ENCODE assay signal across 17 cellular contexts in the genomic region with DNA sequence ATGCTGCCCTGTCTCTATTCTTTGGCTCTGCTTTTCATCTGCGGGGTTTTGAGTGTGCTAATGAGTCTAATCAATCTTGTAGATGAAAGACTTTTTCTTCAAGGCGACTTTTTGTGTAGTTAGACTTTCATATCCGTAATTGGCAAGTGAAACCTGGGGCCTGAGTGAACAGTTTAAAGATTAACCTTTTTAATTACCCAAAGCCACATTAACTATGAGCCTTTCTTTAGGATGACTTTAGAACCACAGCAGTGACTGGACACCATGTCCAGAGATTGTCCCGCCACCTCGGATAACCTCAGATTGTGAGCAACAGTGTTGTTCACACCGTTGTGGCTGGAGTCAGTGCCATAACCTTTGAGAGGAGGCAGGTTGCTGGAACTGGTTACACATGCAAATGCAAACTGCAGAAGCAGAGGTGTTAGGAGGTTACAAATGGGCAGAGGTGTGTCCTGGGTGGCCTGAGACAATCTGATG. TPM values are rescaled to one million over a fixed set of nuclear protein-coding genes. Genes with fewer than 3 reads are reported as not detected.
A peak's percentile ranks its signal among the peaks of the same experiment; 100 is the strongest.
DNase-seq lines count a peak whose midpoint lies in the region; ATAC-seq and TF ChIP-seq lines count a peak whose summit lies in the region.
"Had no signal": no experiment of that assay in that cellular context is flagged by ENCODE, and none has a peak within 500 bp of the region (broad histone marks: within the 10 kb centered on the region; RNA-seq: fewer than 3 reads in every experiment).

No MANE protein-coding gene starts in this region.

- no peak overlapping the region for H3K27ac Mint-ChIP-seq in endodermal cell
- H3K27ac Mint-ChIP-seq: GM23338 had no signal

- H3K36me3 ChIP-seq in MM.1S (replicated peaks; ENCODE audit: insufficient read depth, low read length) (no peaks in the 10 kb centered on the region), endodermal cell (ENCODE audit: control insufficient read depth, insufficient read depth, low read length) (no peaks in the 10 kb centered on the region)
- H3K36me3 ChIP-seq: SJCRH30 had no signal

- DNase-seq in MM.1S (peak; percentile 27), endodermal cell (peak; percentile 23), renal cortical epithelial cell (ENCODE audit: low read depth) (peak; percentile 91), GM03348 (ENCODE audit: low spot score) (no peak), foreskin keratinocyte (no peak), DMS 273 treated with DMSO at 0.1 percent for 48 hours (lab: John Stamatoyannopoulos, UW) (no peak)
- DNase-seq: C1 segment of cervical spinal cord, GDM1, NCI-H187 treated with DMSO at 0.1 percent for 48 hours, NCI-H526 treated with DMSO at 0.1 percent for 48 hours, PC-3, SJCRH30 had no signal

- H3K27me3 ChIP-seq in MM.1S (replicated peaks; ENCODE audit: insufficient read depth, low read length) (no peaks in the 10 kb centered on the region), endodermal cell (ENCODE audit: control insufficient read depth, insufficient read depth, low read length, poor library complexity, severe bottlenecking) (no peaks in the 10 kb centered on the region), foreskin keratinocyte (peaks cover 4% of the 10 kb centered on the region)
- H3K27me3 ChIP-seq: SJCRH30 had no signal

- 0 out of 2 replicates have a peak, but pooled peaks cover 7% of the 10 kb centered on the region for H3K4me1 ChIP-seq in MM.1S (ENCODE audit: low read length)
- peaks cover 22% of the 10 kb centered on the region for H3K4me1 ChIP-seq in endodermal cell (ENCODE audit: control insufficient read depth, insufficient read depth, low read length)
- no peaks in the 10 kb centered on the region for H3K4me1 ChIP-seq in foreskin keratinocyte
- H3K4me1 ChIP-seq: A549, SJCRH30 had no signal

- H3F3A ChIP-seq in MM.1S (ENCODE audit: insufficient read depth, low read length): no peaks in the 10 kb centered on the region

- H4K20me1 ChIP-seq in MM.1S (ENCODE audit: insufficient read depth, low read length): no peaks in the 10 kb centered on the region

- no peak overlapping the region for H3K27ac ChIP-seq in MM.1S (ENCODE audit: low read length)
- H3K27ac ChIP-seq in endodermal cell (ENCODE audit: low read depth, low read length): no peak overlapping the region
- no peak overlapping the region for H3K27ac ChIP-seq in foreskin keratinocyte
- H3K27ac ChIP-seq: A549, RWPE1, SJCRH30 had no signal

- no peaks in the 10 kb centered on the region for H3K36me3 Mint-ChIP-seq in endodermal cell (ENCODE audit: low read depth)

- TF ChIP-seq CTCF in MM.1S (IDR thresholded peaks at IDR 0.05; ENCODE audit: low read length) (no peak), endodermal cell (conservative IDR thresholded peaks at IDR 0.05) (no peak), foreskin keratinocyte (conservative IDR thresholded peaks at IDR 0.05) (no peak)

- H3K9me3 ChIP-seq in MM.1S (replicated peaks; ENCODE audit: insufficient read depth, low read length): no peaks in the 10 kb centered on the region
- H3K9me3 ChIP-seq in endodermal cell (ENCODE audit: control insufficient read depth, low read length): peaks cover 11% of the 10 kb centered on the region
- H3K9me3 ChIP-seq: A549, SJCRH30 had no signal

- H3K9me2 ChIP-seq in MM.1S (replicated peaks; ENCODE audit: insufficient read depth, low read length): no peaks in the 10 kb centered on the region

- 90 to 95% methylated on average over 4 to 6 of the region's 6 CpGs for WGBS in endodermal cell (ENCODE audit: insufficient coverage in 1 of 2, insufficient read length in 1 of 2), 2 experiments

- peaks cover 3% of the 10 kb centered on the region for H3K9me3 Mint-ChIP-seq in endodermal cell
- H3K9me3 Mint-ChIP-seq: GM23338 had no signal

- no peak overlapping the region for H2AFZ ChIP-seq in MM.1S (ENCODE audit: low read length)
- H2AFZ ChIP-seq: GM23338 had no signal

- H3K9ac ChIP-seq in MM.1S (ENCODE audit: low read length) (no peak overlapping the region), endodermal cell (ENCODE audit: extremely low read depth, low read length, poor library complexity, severe bottlenecking) (no peak overlapping the region)

- H3K4me1 Mint-ChIP-seq in endodermal cell: peaks cover 31% of the 10 kb centered on the region
- H3K4me1 Mint-ChIP-seq: GM23338 had no signal

- H3K4me2 ChIP-seq in MM.1S (ENCODE audit: low read depth, low read length): no peak overlapping the region
- H3K4me2 ChIP-seq: A549, GM23338 had no signal

- ATAC-seq in GM18867 (IDR thresholded peaks at IDR 0.05; ENCODE audit: unreplicated experiment) (peak; percentile 65), foreskin keratinocyte (no peak), GM21423 (IDR thresholded peaks at IDR 0.05; ENCODE audit: unreplicated experiment) (no peak)
- ATAC-seq: A549, GM23338, PC-3 had no signal

- no peaks in the 10 kb centered on the region for H3K27me3 Mint-ChIP-seq in endodermal cell (ENCODE audit: insufficient read depth)

- no peaks in the 10 kb centered on the region for H3K79me2 ChIP-seq in MM.1S (ENCODE audit: low read length)

- H3K4me3 ChIP-seq in MM.1S (ENCODE audit: low read length) (no peak overlapping the region), endodermal cell (ENCODE audit: low read length) (no peak overlapping the region)
- H3K4me3 ChIP-seq: A549, GM23338, SJCRH30 had no signal

- H3K4me3 Mint-ChIP-seq in endodermal cell: no peak overlapping the region
- H3K4me3 Mint-ChIP-seq: GM23338 had no signal

RNA-seq across cellular contexts. Expression of gene SIAH3, which starts 58.7 kb away (rescaled TPM):
- total RNA-seq in endodermal cell (not detected), renal cortical epithelial cell (under 0.01 and 0.60 TPM in 2 replicates), foreskin keratinocyte (0.28 and 0.48 TPM in 2 replicates)
- polyA plus RNA-seq in endodermal cell (2013, experiment 1 of 2): 0.21 TPM
- 0.12 TPM for polyA plus RNA-seq in endodermal cell (2013, experiment 2 of 2)
- polyA plus RNA-seq in foreskin keratinocyte: 0.14 and 0.20 TPM in 2 replicates
- total RNA-seq: PC-3, SJCRH30 had no signal
- polyA plus RNA-seq: A549 had no signal

Comparison
In these comparisons a context has a peak if more than half of its experiments do, and no peak if none do; other contexts are left out.
1. DNase-seq: peak in MM.1S (single experiment), endodermal cell (single experiment) and renal cortical epithelial cell (single experiment); none in GM03348 (single experiment), foreskin keratinocyte (0 of 2) and DMS 273 treated with DMSO at 0.1 percent for 48 hours (single experiment).